In genomic region chr3:121836069-121836468, GRCh38 we compare ENCODE assay signal across 9 cellular contexts. TPM values are rescaled to one million over a fixed set of nuclear protein-coding genes. Genes with fewer than 3 reads are reported as not detected.
DNase-seq lines count a peak whose midpoint lies in the region; TF ChIP-seq lines count a peak whose summit lies in the region.
"Had no signal": no experiment of that assay in that cellular context is flagged by ENCODE, and none has a peak within 500 bp of the region (broad histone marks: within the 10 kb centered on the region; RNA-seq: fewer than 3 reads in every experiment).

No MANE protein-coding gene starts in this region.

- no peaks in the 10 kb centered on the region for H3K36me3 ChIP-seq in skeletal muscle tissue (ENCODE audit: control insufficient read depth in 3 of 3, insufficient read depth in 3 of 3, low read length in 3 of 3)

- H3K27me3 ChIP-seq in dorsolateral prefrontal cortex (no peaks in the 10 kb centered on the region), skeletal muscle tissue (ENCODE audit: control insufficient read depth in 3 of 3, insufficient read depth in 3 of 3, low read length in 3 of 3) (no peaks in the 10 kb centered on the region)

- H3K9me3 ChIP-seq in skeletal muscle tissue (ENCODE audit: control insufficient read depth in 3 of 3, low read length in 3 of 3) = no peaks in the 10 kb centered on the region

- H3K9ac ChIP-seq in skeletal muscle tissue (ENCODE audit: low read depth in 1 of 3, low read length in 3 of 3) = no peak overlapping the region

- peak overlapping the region in 56 of 59 donors; percentile 44 to 96 (median 84) for H3K4me3 ChIP-seq in dorsolateral prefrontal cortex
- peak overlapping the region in 2 of 3 donors; percentile 82 to 89 for H3K4me3 ChIP-seq in skeletal muscle tissue (ENCODE audit: low read length in 3 of 3)
- no peak overlapping the region for H3K4me3 ChIP-seq in lower leg skin (ENCODE audit: low read depth, poor library complexity, severe bottlenecking)

- no peak for TF ChIP-seq CTCF in dorsolateral prefrontal cortex (IDR thresholded peaks at IDR 0.05 in 54 of 56, conservative IDR thresholded peaks at IDR 0.05 in 2 of 56; ENCODE audit: low read depth in 1 of 56, partially characterized antibody in 56 of 56)
- TF ChIP-seq CTCF in lower leg skin (IDR thresholded peaks at IDR 0.05) = no peak

- DNase-seq in SIG-M5 treated with dmso at 0.1 percent for 504 hours (lab: John Stamatoyannopoulos, UW; ENCODE audit: unreplicated experiment) = peak; percentile 85
- no peak for DNase-seq in SIG-M5 (lab: John Stamatoyannopoulos, UW)
- peak; percentile 48 for DNase-seq in NOMO-1 treated with dmso at 0.1 percent for 144 hours (lab: John Stamatoyannopoulos, UW; ENCODE audit: unreplicated experiment)
- no peak for DNase-seq in dorsolateral prefrontal cortex
- DNase-seq in LoVo (ENCODE audit: low spot score) = no peak
- no peak for DNase-seq in lower leg skin (ENCODE audit: low spot score in 2 of 2)
- DNase-seq in stimulated activated naive CD4-positive, alpha-beta T cell treated with Interleukin-2 at 50 U/mL for 16 hours (lab: John Stamatoyannopoulos, UW) = no peak
- DNase-seq: NCI-H748 treated with DMSO at 0.1 percent for 48 hours had no signal

- no peak for TF ChIP-seq POLR2A in lower leg skin (IDR thresholded peaks at IDR 0.05)

- H3K27ac ChIP-seq in dorsolateral prefrontal cortex (no peak overlapping the region), skeletal muscle tissue (ENCODE audit: low read depth, low read length) (no peak overlapping the region)

- H3K4me1 ChIP-seq in skeletal muscle tissue (ENCODE audit: control insufficient read depth in 3 of 3, insufficient read depth in 3 of 3, low read length in 3 of 3) = peaks cover 11 to 21% (median 18%) of the 10 kb centered on the region in 3 donors

- intact Hi-C loops in dorsolateral prefrontal cortex (cut with DNase I) (loop anchor here in 1 of 2 donors (10.0 kb wide), 3 partner anchors 81 to 959 kb away; partner anchors contain the start of genes HSPBAP1, POLQ and SLC49A4), lower leg skin (cut with DNase I; ENCODE audit: low total_unique reads) (no loop called here)

- 76 to 80% methylated on average over 4 of the region's 4 CpGs for WGBS in lower leg skin, 2 donors

RNA-seq across cellular contexts. Expression of gene EAF2, which starts 1.1 kb away (rescaled TPM):
- total RNA-seq in dorsolateral prefrontal cortex = 10 to 100 TPM in 116 of 120 experiments, 1 to 10 TPM in 4; 8.6 to 27.8 (median 18.3) TPM
- 12.5 TPM for total RNA-seq in skeletal muscle tissue
- total RNA-seq in lower leg skin = 1 to 10 TPM in 3 of 4 donors, not detected in 1; 1.3 to 4.5 (median 1.4) TPM

RNA-seq across cellular contexts. Expression of gene IQCB1, which starts 1.2 kb away (rescaled TPM):
- total RNA-seq in dorsolateral prefrontal cortex (10 to 100 TPM; 13.0 to 33.0 (median 21.6) TPM), skeletal muscle tissue (16.2 TPM), lower leg skin (10 to 100 TPM; 13.2 to 19.6 (median 17.7) TPM)

RNA-seq across cellular contexts. Expression of gene SLC15A2, which starts 58.1 kb away (rescaled TPM):
- total RNA-seq in dorsolateral prefrontal cortex = 10 to 100 TPM; 13.9 to 97.0 (median 37.3) TPM
- total RNA-seq in skeletal muscle tissue = 33.4 TPM
- 1 to 10 TPM in 2 of 4 donors, under 1 TPM in 2; 0.42 to 2.9 (median 1.5) TPM for total RNA-seq in lower leg skin

Comparison
In these comparisons a context has a peak if more than half of its experiments do, and no peak if none do; other contexts are left out.
1. DNase-seq: peak in SIG-M5 treated with dmso at 0.1 percent for 504 hours (single experiment) and NOMO-1 treated with dmso at 0.1 percent for 144 hours (single experiment); none in SIG-M5 (single experiment), dorsolateral prefrontal cortex (0 of 10), LoVo (single experiment), lower leg skin (0 of 2) and stimulated activated naive CD4-positive, alpha-beta T cell treated with Interleukin-2 at 50 U/mL for 16 hours (single experiment).